Comparison of ENCODE assay signal across 9 cellular contexts in genomic region chr11:111922803-111923202, GRCh38. TPM values are rescaled to one million over a fixed set of nuclear protein-coding genes. Genes with fewer than 3 reads are reported as not detected.
A peak's percentile ranks its signal among the peaks of the same experiment; 100 is the strongest.
DNase-seq lines count a peak whose midpoint lies in the region; FAIRE-seq and TF ChIP-seq lines count a peak whose summit lies in the region.
"Had no signal": no experiment of that assay in that cellular context is flagged by ENCODE, and none has a peak within 500 bp of the region (broad histone marks: within the 10 kb centered on the region; RNA-seq: fewer than 3 reads in every experiment).

No MANE protein-coding gene starts in this region.

- no peak overlapping the region for H3K14ac ChIP-seq in mesenchymal stem cell (ENCODE audit: low read length in 2 of 2)

- no peak overlapping the region for H2BK12ac ChIP-seq in mesenchymal stem cell (ENCODE audit: low read length in 2 of 2)

- no peak overlapping the region for H4K8ac ChIP-seq in mesenchymal stem cell (ENCODE audit: low read length)

- no peaks in the 10 kb centered on the region for H3K79me1 ChIP-seq in mesenchymal stem cell (replicated peaks; ENCODE audit: low read length, poor library complexity, severe bottlenecking)

- H2AK5ac ChIP-seq in mesenchymal stem cell (ENCODE audit: low read length, severe bottlenecking) = no peak overlapping the region

- H2BK120ac ChIP-seq in mesenchymal stem cell (ENCODE audit: low read depth, low read length) = no peak overlapping the region

- peaks cover 51% of the 10 kb centered on the region for H3K4me1 Mint-ChIP-seq in type B pancreatic cell (ENCODE audit: unreplicated experiment)
- H3K4me1 Mint-ChIP-seq in activated T-cell treated with anti-CD3 and anti-CD28 coated beads, Interleukin-2, amount 50 U/mL, for 24 hours (ENCODE audit: low read depth) = peaks cover 16% of the 10 kb centered on the region

- H2BK5ac ChIP-seq in mesenchymal stem cell (ENCODE audit: low read depth, low read length, poor library complexity, severe bottlenecking) = no peak overlapping the region

- no peak for TF ChIP-seq CTCF in type B pancreatic cell (conservative IDR thresholded peaks at IDR 0.05)
- no peak for TF ChIP-seq CTCF in D721Med (IDR thresholded peaks at IDR 0.05; ENCODE audit: insufficient read depth, missing control alignments)

- no peak overlapping the region for H2AFZ ChIP-seq in mesenchymal stem cell (ENCODE audit: low read depth, low read length)

- no peaks in the 10 kb centered on the region for H3K36me3 ChIP-seq in mesenchymal stem cell (ENCODE audit: control insufficient read depth in 1 of 2, insufficient read depth in 2 of 2, low read depth in 1 of 2, low read length in 2 of 2)

- no peaks in the 10 kb centered on the region for H3K27me3 Mint-ChIP-seq in type B pancreatic cell
- peaks cover 6% of the 10 kb centered on the region for H3K27me3 Mint-ChIP-seq in activated T-cell treated with anti-CD3 and anti-CD28 coated beads, Interleukin-2, amount 50 U/mL, for 24 hours

- no peak overlapping the region for H2BK15ac ChIP-seq in mesenchymal stem cell (ENCODE audit: low read depth, poor library complexity, severe bottlenecking)

- no peak overlapping the region for H4K91ac ChIP-seq in mesenchymal stem cell (ENCODE audit: low read length)

- H3K9ac ChIP-seq in mesenchymal stem cell (ENCODE audit: low read length) = peak overlapping the region; percentile 93

- H3K9me3 ChIP-seq in mesenchymal stem cell (ENCODE audit: control insufficient read depth, low read length) = no peaks in the 10 kb centered on the region

- peak overlapping the region in 1 of 2 experiments; percentile 64 for H3K4me3 ChIP-seq in mesenchymal stem cell (ENCODE audit: insufficient read depth in 1 of 2, low read depth in 1 of 2, low read length in 2 of 2)

- no peaks in the 10 kb centered on the region for H3K9me3 Mint-ChIP-seq in type B pancreatic cell
- no peaks in the 10 kb centered on the region for H3K9me3 Mint-ChIP-seq in activated T-cell treated with anti-CD3 and anti-CD28 coated beads, Interleukin-2, amount 50 U/mL, for 24 hours

- peak overlapping the region; percentile 35 for H3K4me3 Mint-ChIP-seq in type B pancreatic cell
- H3K4me3 Mint-ChIP-seq in activated T-cell treated with anti-CD3 and anti-CD28 coated beads, Interleukin-2, amount 50 U/mL, for 24 hours = no peak overlapping the region

- H3K23ac ChIP-seq in mesenchymal stem cell (ENCODE audit: low read length in 2 of 2) = no peak overlapping the region

- no peaks in the 10 kb centered on the region for H3K36me3 Mint-ChIP-seq in type B pancreatic cell
- no peaks in the 10 kb centered on the region for H3K36me3 Mint-ChIP-seq in activated T-cell treated with anti-CD3 and anti-CD28 coated beads, Interleukin-2, amount 50 U/mL, for 24 hours (ENCODE audit: low read depth)

- H3K27me3 ChIP-seq in mesenchymal stem cell (ENCODE audit: control insufficient read depth in 1 of 2, insufficient read depth in 1 of 2, low read length in 2 of 2) = no peaks in the 10 kb centered on the region

- H3K4ac ChIP-seq in mesenchymal stem cell (ENCODE audit: low read depth in 1 of 2, low read length in 2 of 2) = no peak overlapping the region

- peak; percentile 27 for DNase-seq in DMS53 (lab: John Stamatoyannopoulos, UW)
- no peak for DNase-seq in DMS53 treated with DMSO at 0.1 percent for 48 hours (lab: John Stamatoyannopoulos, UW; ENCODE audit: unreplicated experiment)
- DNase-seq in dedifferentiated amniotic fluid mesenchymal stem cell (ENCODE audit: extremely low spot score) = peak; percentile 91
- peak; percentile 81 for DNase-seq in mesenchymal stem cell
- no peak for DNase-seq in type B pancreatic cell (ENCODE audit: extremely low spot score, unreplicated experiment)
- no peak for DNase-seq in activated T-cell treated with anti-CD3 and anti-CD28 coated beads, Interleukin-2, amount 50 U/mL, for 24 hours
- no peak for DNase-seq in D721Med (ENCODE audit: insufficient read length, low spot score)
- DNase-seq in effector CD4-positive, alpha-beta T cell = no peak

- 35% methylated on average over 2 of the region's 2 CpGs for WGBS in mesenchymal stem cell

- H3K4me1 ChIP-seq in mesenchymal stem cell (ENCODE audit: control insufficient read depth, insufficient read depth, low read depth, low read length) = peaks cover 16% of the 10 kb centered on the region

- H3K4me2 ChIP-seq in mesenchymal stem cell (ENCODE audit: low read length, poor library complexity, severe bottlenecking) = no peak overlapping the region

- no peak overlapping the region for H3K18ac ChIP-seq in mesenchymal stem cell (ENCODE audit: low read depth in 1 of 2, low read length in 2 of 2)

- no peak overlapping the region for H3K27ac ChIP-seq in mesenchymal stem cell (ENCODE audit: low read length, poor library complexity, severe bottlenecking)
- H3K27ac ChIP-seq: HL-60 had no signal

- H3K27ac Mint-ChIP-seq in type B pancreatic cell = peak overlapping the region; percentile 79
- no peak overlapping the region for H3K27ac Mint-ChIP-seq in activated T-cell treated with anti-CD3 and anti-CD28 coated beads, Interleukin-2, amount 50 U/mL, for 24 hours

- FAIRE-seq in D721Med (lab: Jason Lieb, UNC) = no peak

RNA-seq across cellular contexts. Expression of gene C11orf52, which starts 4.1 kb away (rescaled TPM):
- 0.41 TPM for polyA plus RNA-seq in mesenchymal stem cell (2013, experiment 1 of 2)
- polyA plus RNA-seq in mesenchymal stem cell (2013, experiment 2 of 2) = 0.30 TPM
- 1.8 and 7.6 TPM in 2 replicates for total RNA-seq in type B pancreatic cell (ENCODE audit: low replicate concordance)

RNA-seq across cellular contexts. Expression of gene HSPB2, which starts 10.3 kb away (rescaled TPM):
- 0.10 TPM for polyA plus RNA-seq in mesenchymal stem cell (2013, experiment 1 of 2)
- polyA plus RNA-seq in mesenchymal stem cell (2013, experiment 2 of 2) = not detected
- not detected in 2 replicates for total RNA-seq in type B pancreatic cell (ENCODE audit: low replicate concordance)

RNA-seq across cellular contexts. Expression of gene CRYAB, which starts 11.2 kb away (rescaled TPM):
- polyA plus RNA-seq in mesenchymal stem cell (2013, experiment 1 of 2) = 9.0 TPM
- polyA plus RNA-seq in mesenchymal stem cell (2013, experiment 2 of 2) = 9.8 TPM
- 0.48 TPM in 1 of 2 replicates, not detected in the other for total RNA-seq in type B pancreatic cell (ENCODE audit: low replicate concordance)

RNA-seq across cellular contexts. Expression of gene DIXDC1, which starts 14.3 kb away (rescaled TPM):
- polyA plus RNA-seq in mesenchymal stem cell (2013, experiment 1 of 2) = 8.6 TPM
- polyA plus RNA-seq in mesenchymal stem cell (2013, experiment 2 of 2) = 8.7 TPM
- total RNA-seq in type B pancreatic cell (ENCODE audit: low replicate concordance) = 4.8 and 22.0 TPM in 2 replicates

RNA-seq across cellular contexts. Expression of gene CFAP68, which starts 43.5 kb away (rescaled TPM):
- 14.6 TPM for polyA plus RNA-seq in mesenchymal stem cell (2013, experiment 1 of 2)
- polyA plus RNA-seq in mesenchymal stem cell (2013, experiment 2 of 2) = 13.8 TPM
- 24.0 and 29.5 TPM in 2 replicates for total RNA-seq in type B pancreatic cell (ENCODE audit: low replicate concordance)

Comparison
In these comparisons a context has a peak if more than half of its experiments do, and no peak if none do; other contexts are left out.
1. DNase-seq: peak in DMS53 (single experiment), dedifferentiated amniotic fluid mesenchymal stem cell (single experiment) and mesenchymal stem cell (single experiment); none in DMS53 treated with DMSO at 0.1 percent for 48 hours (single experiment), type B pancreatic cell (single experiment), activated T-cell treated with anti-CD3 and anti-CD28 coated beads, Interleukin-2, amount 50 U/mL, for 24 hours (single experiment), D721Med (single experiment) and effector CD4-positive, alpha-beta T cell (single experiment).